ENCODE assay signal across 9 cellular contexts in the genomic region with DNA sequence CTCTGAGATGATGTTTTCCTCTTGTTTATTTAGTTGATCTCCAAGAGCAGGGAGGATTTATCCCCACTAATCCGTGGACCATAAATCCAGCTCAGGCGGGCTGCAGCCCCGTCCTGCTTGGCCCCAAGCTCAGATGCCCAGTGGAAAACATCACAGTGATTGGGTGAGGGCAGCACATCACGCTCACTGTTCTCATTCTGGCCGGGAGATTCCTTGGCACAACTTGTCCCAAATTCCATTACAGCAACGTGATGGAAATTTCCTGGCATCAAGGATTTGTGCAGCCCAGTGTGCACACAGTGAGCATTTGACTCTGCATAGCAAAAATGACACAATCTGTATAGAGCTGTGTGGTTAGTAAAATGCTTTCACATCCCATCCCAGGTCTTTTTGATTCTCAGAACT.
DNase-seq lines count a peak whose midpoint lies in the region; ATAC-seq and TF ChIP-seq lines count a peak whose summit lies in the region.
"Had no signal": no experiment of that assay in that cellular context is flagged by ENCODE, and none has a peak within 500 bp of the region (broad histone marks: within the 10 kb centered on the region; RNA-seq: fewer than 3 reads in every experiment).

No MANE protein-coding gene starts in this region.

- ATAC-seq in left lobe of liver (peak; percentile 47), HG02610 (IDR thresholded peaks at IDR 0.05; ENCODE audit: unreplicated experiment) (no peak), GM18870 (IDR thresholded peaks at IDR 0.05; ENCODE audit: unreplicated experiment) (no peak)

- H3K27ac ChIP-seq in cingulate gyrus (ENCODE audit: low read depth, low read length): peak overlapping the region; percentile 80

- TF ChIP-seq RAD21 in Ishikawa (IDR thresholded peaks at IDR 0.05; ENCODE audit: low read depth): no peak

- TF ChIP-seq EP300 in Ishikawa (IDR thresholded peaks at IDR 0.05; ENCODE audit: borderline replicate concordance): no peak

- DNase-seq in left lobe of liver (ENCODE audit: low spot score): peak; percentile 46
- DNase-seq in superior temporal gyrus (ENCODE audit: extremely low spot score): peak; percentile 77
- no peak for DNase-seq in activated CD8-positive, alpha-beta memory T cell treated with anti-CD3 and anti-CD28 coated beads for 24 hours
- DNase-seq in ecto neural progenitor cell (ENCODE audit: low spot score): no peak
- DNase-seq: NCI-H2171 treated with DMSO at 0.1 percent for 48 hours had no signal

TF ChIP-seq in Ishikawa, 13 proteins besides CTCF, POLR2A, EP300 and RAD21:
- TF ChIP-seq, protein P1, sequence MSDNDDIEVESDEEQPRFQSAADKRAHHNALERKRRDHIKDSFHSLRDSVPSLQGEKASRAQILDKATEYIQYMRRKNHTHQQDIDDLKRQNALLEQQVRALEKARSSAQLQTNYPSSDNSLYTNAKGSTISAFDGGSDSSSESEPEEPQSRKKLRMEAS (IDR thresholded peaks at IDR 0.05): no peak
- TF ChIP-seq TEAD4 (IDR thresholded peaks at IDR 0.05) (peak; percentile 60), NFIC (IDR thresholded peaks at IDR 0.05) (peak; percentile 44; the same call in 1 of the 2 replicates), ZBTB7A (IDR thresholded peaks at IDR 0.05; ENCODE audit: low read depth) (no peak), FOXM1 (IDR thresholded peaks at IDR 0.05; ENCODE audit: borderline replicate concordance, low read depth) (no peak)

Comparison
In these comparisons a context has a peak if more than half of its experiments do, and no peak if none do; other contexts are left out.
1. DNase-seq: peak in left lobe of liver (single experiment) and superior temporal gyrus (single experiment); none in activated CD8-positive, alpha-beta memory T cell treated with anti-CD3 and anti-CD28 coated beads for 24 hours (single experiment) and ecto neural progenitor cell (single experiment).